8 cellular contexts compared by ENCODE assay signal in genomic region chr9:33264473-33265177, GRCh38. TPM values are rescaled to one million over a fixed set of nuclear protein-coding genes. Genes with fewer than 3 reads are reported as not detected.
DNase-seq lines count a peak whose midpoint lies in the region; ATAC-seq, FAIRE-seq and TF ChIP-seq lines count a peak whose summit lies in the region.

Gene BAG1, minus strand, starts transcription at chr9:33264708.
Gene CHMP5, plus strand, starts transcription at chr9:33265049. Its CDS starts 30 bp downstream, at chr9:33265079.

- H3K27me3 ChIP-seq in rectal smooth muscle tissue (ENCODE audit: control insufficient read depth, insufficient read depth, low read length) (no peaks in the 10 kb centered on the region), aorta (ENCODE audit: control insufficient read depth in 1 of 2, insufficient read depth in 2 of 2, low read length in 1 of 2) (no peaks in the 10 kb centered on the region)

- H3K9ac ChIP-seq in rectal smooth muscle tissue (ENCODE audit: low read length): peak within 1 kb of the TSS; percentile 99

- DNase-seq in GM18507 (ENCODE audit: extremely low spot score, insufficient read length, low read depth) (peak; percentile 98), NCI-H2029 treated with DMSO at 0.1 percent for 48 hours (lab: John Stamatoyannopoulos, UW) (peak; percentile 97), T-helper 9 cell (peak; percentile 100), astrocyte of the cerebellum (ENCODE audit: low read depth) (peak; percentile 98), hepatic stellate cell (ENCODE audit: low spot score) (peak; percentile 97), aorta (peak; percentile 99 to 100)

- peaks cover 19% of the 10 kb centered on the region for H3K36me3 ChIP-seq in rectal smooth muscle tissue (ENCODE audit: control insufficient read depth, insufficient read depth, low read length)
- H3K36me3 ChIP-seq in aorta (ENCODE audit: control insufficient read depth in 1 of 2, insufficient read depth in 2 of 2, low read length in 1 of 2): peaks cover 0 to 2% of the 10 kb centered on the region in 2 donors

- H3K4me1 ChIP-seq in rectal smooth muscle tissue (ENCODE audit: control insufficient read depth, insufficient read depth, low read length) (peaks cover 17% of the 10 kb centered on the region), aorta (ENCODE audit: control insufficient read depth in 1 of 2, insufficient read depth in 2 of 2, low read length in 2 of 2) (peaks cover 0 to 2% of the 10 kb centered on the region in 2 donors)

- 0 to 1% methylated on average over 56 to 67 of the region's 67 CpGs for WGBS in aorta, 2 donors

- intact Hi-C loops in aorta (cut with DNase I): loop anchor here in 1 of 2 donors (1.0 kb wide), 1 partner anchor 26 kb away; the partner anchor contains the start of gene NFX1

- peak; percentile 41 for TF ChIP-seq CTCF in astrocyte of the cerebellum (IDR thresholded peaks at IDR 0.05; ENCODE audit: low read depth, low read length, missing control alignments)

- peak; percentile 97 for FAIRE-seq in GM18507 (lab: Jason Lieb, UNC)

- in situ Hi-C loops in astrocyte of the cerebellum (cut with HindIII; ENCODE audit: low sequenced_read_pairs): no loop called here

- ATAC-seq in HG02981 (IDR thresholded peaks at IDR 0.05; ENCODE audit: unreplicated experiment) (peak; percentile 87), aorta (ENCODE audit: low FRiP score) (peak; percentile 99)

- H3K27ac ChIP-seq in rectal smooth muscle tissue (ENCODE audit: low read depth, low read length) (peak within 1 kb of the TSS; percentile 91), aorta (ENCODE audit: low read depth in 1 of 2, low read length in 2 of 2) (peak within 1 kb of the TSS in 1 of 2 donors; percentile 85)

- peak within 1 kb of the TSS; percentile 91 for H3K4me3 ChIP-seq in astrocyte of the cerebellum (ENCODE audit: low read depth, low read length)
- peak within 1 kb of the TSS; percentile 100 for H3K4me3 ChIP-seq in rectal smooth muscle tissue (ENCODE audit: low read length)
- peak within 1 kb of the TSS; percentile 61 to 77 for H3K4me3 ChIP-seq in aorta (ENCODE audit: low read length in 2 of 2)

- H3K9me3 ChIP-seq in aorta (ENCODE audit: control insufficient read depth, low read length): no peaks in the 10 kb centered on the region

RNA-seq across cellular contexts. Expression of gene BAG1, which starts in this region (rescaled TPM):
- total RNA-seq in aorta: 10 to 100 TPM; 60.4 to 82.0 TPM
- 100 to 1,000 TPM; 104 to 190 TPM for polyA plus RNA-seq in aorta

RNA-seq across cellular contexts. Expression of gene CHMP5, which starts in this region (rescaled TPM):
- total RNA-seq in aorta: 10 to 100 TPM; 53.1 to 59.0 TPM
- polyA plus RNA-seq in aorta: 100 to 1,000 TPM in 1 of 2 donors, 10 to 100 TPM in 1; 71.1 to 141 TPM
